ENCODE assay signal across 20 cellular contexts in genomic region chr9:6960777-6961176, GRCh38.
DNase-seq lines count a peak whose midpoint lies in the region; ATAC-seq and TF ChIP-seq lines count a peak whose summit lies in the region.
"Had no signal": no experiment of that assay in that cellular context is flagged by ENCODE, and none has a peak within 500 bp of the region (broad histone marks: within the 10 kb centered on the region; RNA-seq: fewer than 3 reads in every experiment).

No MANE protein-coding gene starts in this region.

- POLR2A ChIA-PET in HEK293T (lab: Yijun Ruan, JAX): no interaction called here
- POLR2A ChIA-PET in activated CD8-positive, alpha-beta T cell treated with anti-CD3 and anti-CD28 coated beads for 36 hours (lab: Charles Lee): interaction anchor here (0.7 kb wide), 1 partner anchor 258 kb away, joined by 3 read pairs; no protein-coding TSS in a partner anchor

- no peaks in the 10 kb centered on the region for H3K9me3 Mint-ChIP-seq in activated CD8-positive, alpha-beta T cell treated with anti-CD3 and anti-CD28 coated beads for 36 hours
- H3K9me3 Mint-ChIP-seq: activated naive CD8-positive, alpha-beta T cell treated with anti-CD3 and anti-CD28 coated beads, Interleukin-2, amount 10 ng/mL, durations not matched to agents 7 days and 5 days; T-helper 1 cell treated with Interleukin-12 subunit alpha and Interleukin-12 subunit beta and Interleukin-4 antibody, amounts not matched to agents 30 μg/mL and 1 μg/mL, for 36 hours had no signal

- no peak overlapping the region for H3K27ac Mint-ChIP-seq in activated CD8-positive, alpha-beta T cell treated with anti-CD3 and anti-CD28 coated beads for 36 hours
- H3K27ac Mint-ChIP-seq: T-helper 1 cell treated with Interleukin-12 subunit alpha and Interleukin-12 subunit beta and Interleukin-4 antibody, amounts not matched to agents 30 μg/mL and 1 μg/mL, for 36 hours had no signal

- no peak overlapping the region for H3K4me3 Mint-ChIP-seq in activated CD8-positive, alpha-beta T cell treated with anti-CD3 and anti-CD28 coated beads for 36 hours
- H3K4me3 Mint-ChIP-seq: activated naive CD8-positive, alpha-beta T cell treated with anti-CD3 and anti-CD28 coated beads, Interleukin-2, amount 10 ng/mL, durations not matched to agents 7 days and 5 days; T-helper 1 cell treated with Interleukin-12 subunit alpha and Interleukin-12 subunit beta and Interleukin-4 antibody, amounts not matched to agents 30 μg/mL and 1 μg/mL, for 36 hours had no signal

- H3K36me3 ChIP-seq in BE2C: no peaks in the 10 kb centered on the region
- H3K36me3 ChIP-seq: MG63 had no signal

- CTCF ChIA-PET in HEK293T (lab: Yijun Ruan, JAX): no interaction called here
- CTCF ChIA-PET in activated CD8-positive, alpha-beta T cell treated with anti-CD3 and anti-CD28 coated beads for 36 hours (lab: Charles Lee): no interaction called here

- H3K27me3 Mint-ChIP-seq in activated CD8-positive, alpha-beta T cell treated with anti-CD3 and anti-CD28 coated beads for 36 hours: no peaks in the 10 kb centered on the region
- H3K27me3 Mint-ChIP-seq: activated naive CD8-positive, alpha-beta T cell treated with anti-CD3 and anti-CD28 coated beads, Interleukin-2, amount 10 ng/mL, durations not matched to agents 7 days and 5 days had no signal

- TF ChIP-seq CTCF in BE2C (IDR thresholded peaks at IDR 0.05; ENCODE audit: low read depth, low read length): no peak
- TF ChIP-seq CTCF in activated CD8-positive, alpha-beta T cell treated with anti-CD3 and anti-CD28 coated beads for 36 hours (IDR thresholded peaks at IDR 0.05): no peak

- ATAC-seq in GM18498 (IDR thresholded peaks at IDR 0.05; ENCODE audit: unreplicated experiment): peak; percentile 96
- peak; percentile 87 for ATAC-seq in GM19463 (IDR thresholded peaks at IDR 0.05; ENCODE audit: unreplicated experiment)
- ATAC-seq in HG02852 (IDR thresholded peaks at IDR 0.05; ENCODE audit: unreplicated experiment): peak; percentile 96
- peak; percentile 69 for ATAC-seq in HG03457 (IDR thresholded peaks at IDR 0.05; ENCODE audit: unreplicated experiment)
- ATAC-seq in activated CD8-positive, alpha-beta T cell treated with anti-CD3 and anti-CD28 coated beads for 36 hours: no peak
- ATAC-seq: HCT116, left ventricle myocardium superior had no signal

- peaks cover 31% of the 10 kb centered on the region for H3K4me1 ChIP-seq in BE2C

- peaks cover 13% of the 10 kb centered on the region for H3K36me3 Mint-ChIP-seq in activated CD8-positive, alpha-beta T cell treated with anti-CD3 and anti-CD28 coated beads for 36 hours (ENCODE audit: low read depth)

- H3K27me3 ChIP-seq in BE2C: no peaks in the 10 kb centered on the region
- H3K27me3 ChIP-seq: MG63 had no signal

- intact Hi-C loops in activated CD8-positive, alpha-beta T cell treated with anti-CD3 and anti-CD28 coated beads for 36 hours (cut with micrococcal nuclease): loop anchor here (10.0 kb wide), 1 partner anchor 64 kb away; no protein-coding TSS in a partner anchor

- peaks cover 5% of the 10 kb centered on the region for H3K4me1 Mint-ChIP-seq in activated CD8-positive, alpha-beta T cell treated with anti-CD3 and anti-CD28 coated beads for 36 hours (ENCODE audit: low read depth)
- H3K4me1 Mint-ChIP-seq: activated naive CD8-positive, alpha-beta T cell treated with anti-CD3 and anti-CD28 coated beads, Interleukin-2, amount 10 ng/mL, durations not matched to agents 7 days and 5 days had no signal

- H3K4me3 ChIP-seq in BE2C (ENCODE audit: low read depth, low read length): no peak overlapping the region
- H3K4me3 ChIP-seq: MG63 had no signal

- H3K9me3 ChIP-seq in BE2C: no peaks in the 10 kb centered on the region
- H3K9me3 ChIP-seq: MG63 had no signal

- no peak for DNase-seq in NOMO-1 (lab: John Stamatoyannopoulos, UW; ENCODE audit: unreplicated experiment in 2 of 2)
- no peak for DNase-seq in HEK293T (ENCODE audit: extremely low spot score)
- no peak for DNase-seq in BE2C
- no peak for DNase-seq in activated CD8-positive, alpha-beta T cell treated with anti-CD3 and anti-CD28 coated beads for 36 hours
- DNase-seq: activated CD4-positive, CD25-positive, alpha-beta regulatory T cell treated with anti-CD3 and anti-CD28 coated beads, Interleukin-2, amount 50 U/mL, for 72 hours; activated naive CD8-positive, alpha-beta T cell treated with anti-CD3 and anti-CD28 coated beads, Interleukin-2, amount 10 ng/mL, durations not matched to agents 7 days and 5 days; activated T-cell treated with anti-CD3 and anti-CD28 coated beads for 4 hours; effector CD4-positive, alpha-beta T cell; GF-D8; left ventricle myocardium superior; MG63; NCI-H2081 treated with DMSO at 0.1 percent for 48 hours; NCI-H82; stimulated activated CD4-positive, alpha-beta T cell treated with anti-CD3 and anti-CD28 coated beads, Interleukin-12 subunit alpha, Interleukin-12 subunit beta, amount 100 ng/mL, for 4 hours had no signal

TF ChIP-seq in HEK293T, 16 proteins besides CTCF, POLR2A, EP300 and RAD21:
- no peak for TF ChIP-seq L3MBTL2 (conservative IDR thresholded peaks at IDR 0.05)
- no peak for TF ChIP-seq ZNF384 (IDR thresholded peaks at IDR 0.05)
- no peak for TF ChIP-seq NFRKB (IDR thresholded peaks at IDR 0.05)
- TF ChIP-seq ELF4 (IDR thresholded peaks at IDR 0.05): no peak
- no peak for TF ChIP-seq SP1 (IDR thresholded peaks at IDR 0.05)
- TF ChIP-seq CTBP1 (IDR thresholded peaks at IDR 0.05; ENCODE audit: borderline replicate concordance): no peak
- TF ChIP-seq FOXA1 (IDR thresholded peaks at IDR 0.05): no peak
- no peak for TF ChIP-seq PKNOX1 (IDR thresholded peaks at IDR 0.05)
- TF ChIP-seq BHLHE40 (IDR thresholded peaks at IDR 0.05; ENCODE audit: borderline replicate concordance): no peak
- no peak for TF ChIP-seq FOXM1 (IDR thresholded peaks at IDR 0.05; ENCODE audit: borderline replicate concordance)
- TF ChIP-seq ARNT (IDR thresholded peaks at IDR 0.05): no peak
- no peak for TF ChIP-seq TARDBP (IDR thresholded peaks at IDR 0.05)
- TF ChIP-seq LEF1 (IDR thresholded peaks at IDR 0.05; ENCODE audit: borderline replicate concordance): no peak
- no peak for TF ChIP-seq SUZ12 (IDR thresholded peaks at IDR 0.05)
- TF ChIP-seq HDGF (IDR thresholded peaks at IDR 0.05; ENCODE audit: borderline replicate concordance): no peak
- no peak for TF ChIP-seq FOXK2 (IDR thresholded peaks at IDR 0.05)
